Comparison of ENCODE assay signal across 12 cellular contexts in the genomic region with DNA sequence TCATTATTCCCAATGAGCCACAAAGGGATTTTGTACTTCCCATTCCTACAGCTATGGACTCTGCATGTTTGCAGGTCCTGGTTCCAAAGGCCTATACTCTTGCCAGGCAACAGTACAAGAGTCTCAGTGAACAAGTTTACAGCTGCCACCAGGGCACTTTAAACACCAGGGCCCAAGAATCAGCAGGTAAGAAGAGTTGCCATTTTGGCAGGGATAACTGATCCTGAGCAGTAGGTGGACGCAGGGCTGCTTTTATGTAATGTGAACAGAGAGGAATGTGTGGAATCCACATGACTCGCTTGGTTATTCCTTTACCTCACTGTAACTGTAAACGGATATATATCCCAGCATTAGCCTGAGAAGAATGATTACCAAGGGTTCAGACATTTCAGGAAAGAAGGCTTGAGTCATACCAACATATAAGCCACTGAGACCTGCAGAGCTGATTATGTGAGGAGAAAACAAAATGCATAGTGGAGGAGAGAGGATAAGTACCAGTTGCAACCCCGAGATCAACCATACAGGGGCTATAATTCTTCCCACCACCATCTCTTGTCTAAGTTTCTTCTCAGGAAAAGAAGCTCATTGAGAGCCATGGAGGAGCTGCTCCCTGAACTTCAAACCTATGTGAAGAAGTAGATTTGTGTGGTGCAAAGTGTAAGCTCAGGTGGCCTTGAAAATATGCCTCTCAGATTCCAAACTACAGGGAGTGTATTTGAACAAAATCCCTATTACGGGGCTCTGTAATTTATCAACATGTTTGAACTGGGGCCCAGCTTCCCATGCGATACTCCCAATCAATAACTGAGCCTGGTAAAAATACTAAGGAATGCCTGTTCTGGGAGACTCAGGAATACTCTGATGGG. TPM values are rescaled to one million over a fixed set of nuclear protein-coding genes. Genes with fewer than 3 reads are reported as not detected.
A peak's percentile ranks its signal among the peaks of the same experiment; 100 is the strongest.
DNase-seq lines count a peak whose midpoint lies in the region; ATAC-seq, FAIRE-seq and TF ChIP-seq lines count a peak whose summit lies in the region.
"Had no signal": no experiment of that assay in that cellular context is flagged by ENCODE, and none has a peak within 500 bp of the region (broad histone marks: within the 10 kb centered on the region; RNA-seq: fewer than 3 reads in every experiment).

No MANE protein-coding gene starts in this region.

- H3K79me2 ChIP-seq in fibroblast of lung (ENCODE audit: control insufficient read depth, insufficient read depth, low read length) (peaks cover 75% of the 10 kb centered on the region), MM.1S (ENCODE audit: low read length) (peaks cover 97% of the 10 kb centered on the region)

- no peaks in the 10 kb centered on the region for H3K9me2 ChIP-seq in MM.1S (replicated peaks; ENCODE audit: insufficient read depth, low read length)

- H3K4me2 ChIP-seq in fibroblast of lung (ENCODE audit: extremely low read depth, insufficient read depth, low read length): peak overlapping the region; percentile 17
- H3K4me2 ChIP-seq in MM.1S (ENCODE audit: low read depth, low read length): no peak overlapping the region

- H3K27ac ChIP-seq in fibroblast of lung (ENCODE audit: insufficient read depth, low read length): peak overlapping the region; percentile 6
- peak overlapping the region in 2 of 4 donors; percentile 13 to 16 for H3K27ac ChIP-seq in pancreas
- no peak overlapping the region for H3K27ac ChIP-seq in MM.1S (ENCODE audit: low read length)
- H3K27ac ChIP-seq: parathyroid adenoma had no signal

- peaks cover 0 to 4% (median 0%) of the 10 kb centered on the region in 9 donors for H3K9me3 Mint-ChIP-seq in naive thymus-derived CD8-positive, alpha-beta T cell

- DNase-seq in RPMI7951 (ENCODE audit: low read depth): peak; percentile 45
- peak; percentile 33 to 96 for DNase-seq in fibroblast of lung (ENCODE audit: low read depth in 2 of 2)
- DNase-seq in pancreas: no peak
- no peak for DNase-seq in MM.1S
- DNase-seq in naive thymus-derived CD8-positive, alpha-beta T cell: no peak
- DNase-seq in GM19239 (ENCODE audit: insufficient read length, low spot score): no peak
- DNase-seq: activated CD4-positive, alpha-beta T cell treated with anti-CD3 and anti-CD28 coated beads, Interleukin-2, amount 10 ng/mL, durations not matched to agents 7 days and 5 days; activated naive CD8-positive, alpha-beta T cell treated with anti-CD3 and anti-CD28 coated beads for 36 hours; NK-92 treated with Interleukin-12 subunit alpha and Interleukin-12 subunit beta, amount 100 ng/mL, for 24 hours had no signal

- H3K4me1 Mint-ChIP-seq in naive thymus-derived CD8-positive, alpha-beta T cell: peaks cover 34 to 75% (median 74%) of the 10 kb centered on the region in 4 donors

- H2AFZ ChIP-seq in fibroblast of lung (ENCODE audit: low read length) (no peak overlapping the region), MM.1S (ENCODE audit: low read length) (no peak overlapping the region)
- H2AFZ ChIP-seq: parathyroid adenoma had no signal

- WGBS in pancreas, 2 donors: 42 to 45% methylated on average over 6 of the region's 6 CpGs

- intact Hi-C loops in pancreas (cut with DNase I): no loop called here

- H3K27ac Mint-ChIP-seq in naive thymus-derived CD8-positive, alpha-beta T cell: peak overlapping the region in 4 of 10 donors; percentile 8 to 42 (median 16)
- H3K27ac Mint-ChIP-seq: activated CD4-positive, alpha-beta T cell treated with anti-CD3 and anti-CD28 coated beads, Interleukin-2, amount 10 ng/mL, durations not matched to agents 7 days and 5 days; activated naive CD8-positive, alpha-beta T cell treated with anti-CD3 and anti-CD28 coated beads for 36 hours had no signal

- ATAC-seq in pancreas (peak in 3 of 4 donors; percentile 57 to 75 (median 62)), GM19463 (IDR thresholded peaks at IDR 0.05; ENCODE audit: unreplicated experiment) (no peak)
- no peak for ATAC-seq in naive thymus-derived CD8-positive, alpha-beta T cell

- H3K36me3 ChIP-seq in fibroblast of lung (ENCODE audit: control insufficient read depth, insufficient read depth, low read length) (no peaks in the 10 kb centered on the region), pancreas (no peaks in the 10 kb centered on the region), MM.1S (replicated peaks; ENCODE audit: insufficient read depth, low read length) (no peaks in the 10 kb centered on the region)

- H3K9me3 ChIP-seq in fibroblast of lung (ENCODE audit: control insufficient read depth, insufficient read depth, low read depth, low read length) (no peaks in the 10 kb centered on the region), pancreas (no peaks in the 10 kb centered on the region), MM.1S (replicated peaks; ENCODE audit: insufficient read depth, low read length) (no peaks in the 10 kb centered on the region)

- no peak for TF ChIP-seq CTCF in fibroblast of lung (conservative IDR thresholded peaks at IDR 0.05 in 1 of 2, IDR thresholded peaks at IDR 0.05 in 1 of 2; ENCODE audit: low read depth in 1 of 2, low read length in 2 of 2)
- no peak for TF ChIP-seq CTCF in pancreas (IDR thresholded peaks at IDR 0.05)
- no peak for TF ChIP-seq CTCF in MM.1S (IDR thresholded peaks at IDR 0.05; ENCODE audit: low read length)

- peak overlapping the region in 1 of 10 donors; percentile 5 for H3K4me3 Mint-ChIP-seq in naive thymus-derived CD8-positive, alpha-beta T cell
- H3K4me3 Mint-ChIP-seq: activated CD4-positive, alpha-beta T cell treated with anti-CD3 and anti-CD28 coated beads, Interleukin-2, amount 10 ng/mL, durations not matched to agents 7 days and 5 days; activated naive CD8-positive, alpha-beta T cell treated with anti-CD3 and anti-CD28 coated beads for 36 hours had no signal

- peaks cover 0 to 11% (median 6%) of the 10 kb centered on the region in 3 donors for H3K36me3 Mint-ChIP-seq in naive thymus-derived CD8-positive, alpha-beta T cell

- H3K9ac ChIP-seq in fibroblast of lung (ENCODE audit: insufficient read depth, low read length) (no peak overlapping the region), MM.1S (ENCODE audit: low read length) (no peak overlapping the region)
- H3K9ac ChIP-seq: parathyroid adenoma had no signal

- FAIRE-seq in G401.6 (lab: Jason Lieb, UNC) (peak; percentile 85), pancreas (lab: Jason Lieb, UNC) (no peak), GM19239 (lab: Jason Lieb, UNC) (no peak)

- peaks cover 5% of the 10 kb centered on the region for H3K4me1 ChIP-seq in fibroblast of lung (ENCODE audit: control insufficient read depth, extremely low read depth, insufficient read depth, low read length)
- peaks cover 0 to 20% (median 8%) of the 10 kb centered on the region in 3 donors for H3K4me1 ChIP-seq in pancreas
- H3K4me1 ChIP-seq in MM.1S (ENCODE audit: low read length): no peaks in the 10 kb centered on the region

- no peaks in the 10 kb centered on the region for H3F3A ChIP-seq in MM.1S (ENCODE audit: insufficient read depth, low read length)

- no peaks in the 10 kb centered on the region for H3K27me3 Mint-ChIP-seq in naive thymus-derived CD8-positive, alpha-beta T cell
- H3K27me3 Mint-ChIP-seq: activated CD4-positive, alpha-beta T cell treated with anti-CD3 and anti-CD28 coated beads, Interleukin-2, amount 10 ng/mL, durations not matched to agents 7 days and 5 days; activated naive CD8-positive, alpha-beta T cell treated with anti-CD3 and anti-CD28 coated beads for 36 hours had no signal

- POLR2A ChIA-PET in naive thymus-derived CD8-positive, alpha-beta T cell (lab: Charles Lee): no interaction called here

- no peaks in the 10 kb centered on the region for H3K27me3 ChIP-seq in fibroblast of lung (ENCODE audit: control insufficient read depth, insufficient read depth, low read length)
- H3K27me3 ChIP-seq in pancreas: no peaks in the 10 kb centered on the region
- H3K27me3 ChIP-seq in MM.1S (replicated peaks; ENCODE audit: insufficient read depth, low read length): no peaks in the 10 kb centered on the region

- H4K20me1 ChIP-seq in fibroblast of lung (ENCODE audit: control insufficient read depth, extremely low read depth, insufficient read depth, low read length) (no peaks in the 10 kb centered on the region), MM.1S (ENCODE audit: insufficient read depth, low read length) (0 out of 2 replicates have a peak, but pooled peaks cover 5% of the 10 kb centered on the region)

- H3K4me3 ChIP-seq in fibroblast of lung (replicated peaks in 1 of 4; ENCODE audit: control extremely low read depth in 1 of 4, insufficient read depth in 1 of 4, low read depth in 3 of 4, low read length in 4 of 4) (no peak overlapping the region), pancreas (no peak overlapping the region), MM.1S (ENCODE audit: low read length) (no peak overlapping the region)

RNA-seq across cellular contexts. Expression of a gene that starts 24.6 kb away (rescaled TPM):
- total RNA-seq in RPMI7951 (2014; rRNA removed; shearing (Covaris generic)): 10.1 and 10.8 TPM in 2 replicates
- total RNA-seq in fibroblast of lung (30.0 and 35.7 TPM in 2 replicates), pancreas (10 to 100 TPM in 1 of 6 donors, 1 to 10 TPM in 5; 5.3 to 13.2 (median 7.2) TPM)
- polyA plus RNA-seq in fibroblast of lung (9.1 and 10.2 TPM in 2 replicates), pancreas (1 to 10 TPM; 1.7 to 2.7 TPM)
- polyA plus RNA-seq in fibroblast of lung (2012): 4.7 and 4.8 TPM in 2 replicates
- polyA minus RNA-seq in fibroblast of lung (ENCODE audit: low replicate concordance): 4.6 and 9.9 TPM in 2 replicates
- 100 to 1,000 TPM; 121 to 131 TPM for total RNA-seq in naive thymus-derived CD8-positive, alpha-beta T cell
- polyA plus RNA-seq in naive thymus-derived CD8-positive, alpha-beta T cell: 10 to 100 TPM; 30.7 to 39.9 (median 34.8) TPM

Comparison
In these comparisons a context has a peak if more than half of its experiments do, and no peak if none do; other contexts are left out.
1. DNase-seq: peak in RPMI7951 (single experiment) and fibroblast of lung (2 of 2); none in pancreas (0 of 6), MM.1S (single experiment), naive thymus-derived CD8-positive, alpha-beta T cell (0 of 10) and GM19239 (single experiment).
2. ATAC-seq: peak in pancreas (3 of 4); none in GM19463 (single experiment) and naive thymus-derived CD8-positive, alpha-beta T cell (0 of 2).